15 cellular contexts compared by ENCODE assay signal in genomic region chr10:23110722-23111660, GRCh38.
"Had no signal": no experiment of that assay in that cellular context is flagged by ENCODE, and none has a peak within 500 bp of the region (broad histone marks: within the 10 kb centered on the region; RNA-seq: fewer than 3 reads in every experiment).

No MANE protein-coding gene starts in this region.

- H3K27ac ChIP-seq: adrenal gland, gastrocnemius medialis, psoas muscle, sigmoid colon, stomach had no signal

- DNase-seq: activated CD4-positive, alpha-beta T cell treated with anti-CD3 and anti-CD28 coated beads for 1 hour; activated CD4-positive, alpha-beta T cell treated with anti-CD3 and anti-CD28 coated beads, Interleukin-2, amount 50 U/mL, for 48 hours; activated CD8-positive, alpha-beta memory T cell treated with anti-CD3 and anti-CD28 coated beads, Interleukin-2, amount 10 ng/mL, durations not matched to agents 7 days and 5 days; activated naive CD4-positive, alpha-beta T cell treated with anti-CD3 and anti-CD28 coated beads, Interleukin-2, amount 10 ng/mL, durations not matched to agents 7 days and 5 days; activated T-cell treated with anti-CD3 and anti-CD28 coated beads, Interleukin-2, amount 50 U/mL, for 1 hour; adrenal gland; dermis blood vessel endothelial cell; gastrocnemius medialis; left colon; naive thymus-derived CD8-positive, alpha-beta T cell; psoas muscle; sigmoid colon; stimulated activated CD4-positive, alpha-beta T cell treated with anti-CD3 and anti-CD28 coated beads, Interleukin-1b, Interleukin-23, amount 100 ng/mL, for 48 hours; stomach had no signal

- ATAC-seq: activated CD8-positive, alpha-beta memory T cell treated with anti-CD3 and anti-CD28 coated beads, Interleukin-2, amount 10 ng/mL, durations not matched to agents 7 days and 5 days; gastrocnemius medialis; left colon; naive thymus-derived CD8-positive, alpha-beta T cell; psoas muscle had no signal

- H3K9me3 Mint-ChIP-seq: activated naive CD4-positive, alpha-beta T cell treated with anti-CD3 and anti-CD28 coated beads, Interleukin-2, amount 10 ng/mL, durations not matched to agents 7 days and 5 days; activated T-helper 2 cell treated with anti-CD3 and anti-CD28 coated beads, Interferon-gamma antibody, Interleukin-2, Interleukin-4, amounts not matched to agents 10 μg/mL and 5 μg/mL and 100 μg/mL, durations not matched to agents 14 hours and 24 hours and 36 hours; naive thymus-derived CD8-positive, alpha-beta T cell had no signal

- H3K27me3 Mint-ChIP-seq: activated CD8-positive, alpha-beta memory T cell treated with anti-CD3 and anti-CD28 coated beads, Interleukin-2, amount 10 ng/mL, durations not matched to agents 7 days and 5 days; activated naive CD4-positive, alpha-beta T cell treated with anti-CD3 and anti-CD28 coated beads, Interleukin-2, amount 10 ng/mL, durations not matched to agents 7 days and 5 days; naive thymus-derived CD8-positive, alpha-beta T cell had no signal

- H3K27ac Mint-ChIP-seq: activated CD8-positive, alpha-beta memory T cell treated with anti-CD3 and anti-CD28 coated beads, Interleukin-2, amount 10 ng/mL, durations not matched to agents 7 days and 5 days; activated naive CD4-positive, alpha-beta T cell treated with anti-CD3 and anti-CD28 coated beads, Interleukin-2, amount 10 ng/mL, durations not matched to agents 7 days and 5 days; activated T-helper 2 cell treated with anti-CD3 and anti-CD28 coated beads, Interferon-gamma antibody, Interleukin-2, Interleukin-4, amounts not matched to agents 10 μg/mL and 5 μg/mL and 100 μg/mL, durations not matched to agents 14 hours and 24 hours and 36 hours; naive thymus-derived CD8-positive, alpha-beta T cell had no signal

- H3K4me3 Mint-ChIP-seq: activated CD8-positive, alpha-beta memory T cell treated with anti-CD3 and anti-CD28 coated beads, Interleukin-2, amount 10 ng/mL, durations not matched to agents 7 days and 5 days; activated naive CD4-positive, alpha-beta T cell treated with anti-CD3 and anti-CD28 coated beads, Interleukin-2, amount 10 ng/mL, durations not matched to agents 7 days and 5 days; naive thymus-derived CD8-positive, alpha-beta T cell had no signal

- H3K4me1 Mint-ChIP-seq: activated CD8-positive, alpha-beta memory T cell treated with anti-CD3 and anti-CD28 coated beads, Interleukin-2, amount 10 ng/mL, durations not matched to agents 7 days and 5 days; activated naive CD4-positive, alpha-beta T cell treated with anti-CD3 and anti-CD28 coated beads, Interleukin-2, amount 10 ng/mL, durations not matched to agents 7 days and 5 days had no signal

- H3K36me3 Mint-ChIP-seq: activated CD8-positive, alpha-beta memory T cell treated with anti-CD3 and anti-CD28 coated beads, Interleukin-2, amount 10 ng/mL, durations not matched to agents 7 days and 5 days had no signal
